1 cellular context compared by ENCODE assay signal in genomic region chr2:242040681-242041080, GRCh38.
TF ChIP-seq lines count a peak whose summit lies in the region.

No MANE protein-coding gene starts in this region.

TF ChIP-seq in HepG2, 621 proteins besides CTCF, POLR2A, EP300 and RAD21 (continued from another document):
- peak; percentile 41; the same call in 1 of the 2 replicates for TF ChIP-seq ZNF687 (CRISPR knock-in tag; IDR thresholded peaks at IDR 0.05)
